ENCODE assay signal across 9 cellular contexts in genomic region chr5:135208555-135209494, GRCh38.
A peak's percentile ranks its signal among the peaks of the same experiment; 100 is the strongest.
DNase-seq lines count a peak whose midpoint lies in the region; ATAC-seq and TF ChIP-seq lines count a peak whose summit lies in the region.
"Had no signal": no experiment of that assay in that cellular context is flagged by ENCODE, and none has a peak within 500 bp of the region (broad histone marks: within the 10 kb centered on the region; RNA-seq: fewer than 3 reads in every experiment).

No MANE protein-coding gene starts in this region.

- H3K27ac ChIP-seq in cardiac muscle cell, result no peak overlapping the region

- no peak overlapping the region for H3K4me3 ChIP-seq in cardiac muscle cell

- no peak for ATAC-seq in GM21717 (IDR thresholded peaks at IDR 0.05; ENCODE audit: unreplicated experiment)
- ATAC-seq in GM18858 (IDR thresholded peaks at IDR 0.05; ENCODE audit: unreplicated experiment), result no peak

- H3K36me3 ChIP-seq in cardiac muscle cell, result no peaks in the 10 kb centered on the region

- peak; percentile 6 for DNase-seq in NCI-H510A treated with DMSO at 0.1 percent for 48 hours (lab: John Stamatoyannopoulos, UW)
- no peak for DNase-seq in NCI-H510A (lab: John Stamatoyannopoulos, UW)
- peak; percentile 65 to 72 for DNase-seq in SW 1271 (lab: John Stamatoyannopoulos, UW)
- peak; percentile 37 to 95 for DNase-seq in cardiac muscle cell (ENCODE audit: low read depth in 1 of 2, low spot score in 1 of 2)
- peak; percentile 93 for DNase-seq in stromal cell of bone marrow (ENCODE audit: low read depth)
- no peak for DNase-seq in NCI-H774 (lab: John Stamatoyannopoulos, UW)
- DNase-seq: CD4-positive, CD25-positive, alpha-beta regulatory T cell had no signal

- no peaks in the 10 kb centered on the region for H3K9me3 ChIP-seq in cardiac muscle cell (ENCODE audit: low read depth)

- peak; percentile 35 for TF ChIP-seq CTCF in cardiac muscle cell (IDR thresholded peaks at IDR 0.05; ENCODE audit: low read depth, low read length)

- H3K27me3 ChIP-seq in cardiac muscle cell, result peaks cover 90% of the 10 kb centered on the region

- H3K4me1 ChIP-seq in cardiac muscle cell (ENCODE audit: low read depth), result no peaks in the 10 kb centered on the region

Comparison
In these comparisons a context has a peak if more than half of its experiments do, and no peak if none do; other contexts are left out.
1. DNase-seq: peak in NCI-H510A treated with DMSO at 0.1 percent for 48 hours (single experiment), SW 1271 (2 of 2), cardiac muscle cell (2 of 2) and stromal cell of bone marrow (single experiment); none in NCI-H510A (single experiment) and NCI-H774 (single experiment).